Comparison of ENCODE assay signal across 26 cellular contexts in the genomic region with DNA sequence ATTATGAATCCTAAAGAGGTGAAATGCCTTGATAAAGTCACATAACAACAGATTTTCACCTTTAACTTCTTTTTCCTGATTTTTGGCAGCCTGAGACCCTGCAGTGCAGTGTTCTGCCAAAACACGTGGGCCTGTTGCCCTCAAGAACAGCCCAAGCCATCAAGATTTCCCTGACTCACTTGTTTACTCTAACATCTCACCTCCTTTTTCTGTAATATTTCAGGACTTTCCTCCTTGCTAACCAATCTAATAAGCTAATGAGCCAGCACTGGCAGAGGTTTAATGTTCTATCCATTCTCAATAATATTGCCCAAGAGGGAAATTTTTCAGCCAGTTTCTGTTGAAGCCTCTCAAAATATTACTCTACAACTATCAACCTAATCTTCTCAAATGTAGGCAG.
"Had no signal": no experiment of that assay in that cellular context is flagged by ENCODE, and none has a peak within 500 bp of the region (broad histone marks: within the 10 kb centered on the region; RNA-seq: fewer than 3 reads in every experiment).

No MANE protein-coding gene starts in this region.

- H3K27me3 Mint-ChIP-seq: memory B cell; naive thymus-derived CD4-positive, alpha-beta T cell; natural killer cell treated with Interleukin-12 subunit alpha and Interleukin-12 subunit beta and Interleukin-15 and Interleukin-18, amount 100 ng/mL, for 72 hours; stimulated activated naive CD8-positive, alpha-beta T cell treated with anti-CD3 and anti-CD28 coated beads, Interleukin-15, Interleukin-2, amounts not matched to agents 100 ng/mL and 50 ng/mL, for 24 hours had no signal

- H3K36me3 ChIP-seq: left ventricle myocardium inferior, pancreas, prostate gland, sigmoid colon, spleen, thyroid gland, transverse colon, upper lobe of left lung, vagina had no signal

- H3K27me3 ChIP-seq: hepatocyte, pancreas, sigmoid colon, spleen, testis, thyroid gland, transverse colon, upper lobe of left lung, vagina had no signal

- H3K9me3 ChIP-seq: left ventricle myocardium inferior, mucosa of descending colon, prostate gland, sigmoid colon, spleen, testis, thyroid gland, transverse colon, upper lobe of left lung, vagina had no signal

- H3K4me1 Mint-ChIP-seq: memory B cell; naive thymus-derived CD4-positive, alpha-beta T cell; stimulated activated effector memory CD8-positive, alpha-beta T cell treated with anti-CD3 and anti-CD28 coated beads, Interleukin-12 subunit alpha, Interleukin-12 subunit beta, amount 100 ng/mL, for 72 hours had no signal

- H3K4me3 Mint-ChIP-seq: memory B cell; naive thymus-derived CD4-positive, alpha-beta T cell; natural killer cell treated with Interleukin-12 subunit alpha and Interleukin-12 subunit beta and Interleukin-15 and Interleukin-18, amount 100 ng/mL, for 72 hours; stimulated activated effector memory CD8-positive, alpha-beta T cell treated with anti-CD3 and anti-CD28 coated beads, Interleukin-12 subunit alpha, Interleukin-12 subunit beta, amount 100 ng/mL, for 72 hours; stimulated activated naive CD8-positive, alpha-beta T cell treated with anti-CD3 and anti-CD28 coated beads, Interleukin-15, Interleukin-2, amounts not matched to agents 100 ng/mL and 50 ng/mL, for 24 hours had no signal

- ATAC-seq: mucosa of descending colon; naive thymus-derived CD4-positive, alpha-beta T cell; natural killer cell treated with Interleukin-12 subunit alpha and Interleukin-12 subunit beta and Interleukin-15 and Interleukin-18, amount 100 ng/mL, for 72 hours; pancreas; right cardiac atrium; stimulated activated effector memory CD8-positive, alpha-beta T cell treated with anti-CD3 and anti-CD28 coated beads, Interleukin-12 subunit alpha, Interleukin-12 subunit beta, amount 100 ng/mL, for 72 hours had no signal

- H3K27ac ChIP-seq: hepatocyte, left ventricle myocardium inferior, pancreas, prostate gland, sigmoid colon, spleen, testis, thyroid gland, transverse colon, upper lobe of left lung, vagina had no signal

- DNase-seq: islet precursor cell; left ventricle myocardium inferior; midbrain; mucosa of descending colon; naive thymus-derived CD4-positive, alpha-beta T cell; pancreas; posterior cingulate gyrus; retina; right cardiac atrium; sigmoid colon; small intestine; spleen; stimulated activated CD4-positive, alpha-beta T cell treated with anti-CD3 and anti-CD28 coated beads, Interleukin-4, amount 100 ng/mL, for 24 hours; stimulated activated naive CD4-positive, alpha-beta T cell; testis; thyroid gland; transverse colon; upper lobe of left lung had no signal

- H3K4me3 ChIP-seq: hepatocyte, left ventricle myocardium inferior, lung, mucosa of descending colon, pancreas, prostate gland, sigmoid colon, spleen, testis, thyroid gland, transverse colon, upper lobe of left lung, vagina had no signal

- FAIRE-seq: pancreas, small intestine had no signal

- H3K4me1 ChIP-seq: left ventricle myocardium inferior, pancreas, prostate gland, sigmoid colon, spleen, testis, thyroid gland, transverse colon, upper lobe of left lung, vagina had no signal

- H3K27ac Mint-ChIP-seq: memory B cell; naive thymus-derived CD4-positive, alpha-beta T cell; natural killer cell treated with Interleukin-12 subunit alpha and Interleukin-12 subunit beta and Interleukin-15 and Interleukin-18, amount 100 ng/mL, for 72 hours; stimulated activated effector memory CD8-positive, alpha-beta T cell treated with anti-CD3 and anti-CD28 coated beads, Interleukin-12 subunit alpha, Interleukin-12 subunit beta, amount 100 ng/mL, for 72 hours; stimulated activated naive CD8-positive, alpha-beta T cell treated with anti-CD3 and anti-CD28 coated beads, Interleukin-15, Interleukin-2, amounts not matched to agents 100 ng/mL and 50 ng/mL, for 24 hours had no signal

- H3K36me3 Mint-ChIP-seq: memory B cell; naive thymus-derived CD4-positive, alpha-beta T cell; stimulated activated effector memory CD8-positive, alpha-beta T cell treated with anti-CD3 and anti-CD28 coated beads, Interleukin-12 subunit alpha, Interleukin-12 subunit beta, amount 100 ng/mL, for 72 hours had no signal
